8 cellular contexts compared by ENCODE assay signal in the genomic region with DNA sequence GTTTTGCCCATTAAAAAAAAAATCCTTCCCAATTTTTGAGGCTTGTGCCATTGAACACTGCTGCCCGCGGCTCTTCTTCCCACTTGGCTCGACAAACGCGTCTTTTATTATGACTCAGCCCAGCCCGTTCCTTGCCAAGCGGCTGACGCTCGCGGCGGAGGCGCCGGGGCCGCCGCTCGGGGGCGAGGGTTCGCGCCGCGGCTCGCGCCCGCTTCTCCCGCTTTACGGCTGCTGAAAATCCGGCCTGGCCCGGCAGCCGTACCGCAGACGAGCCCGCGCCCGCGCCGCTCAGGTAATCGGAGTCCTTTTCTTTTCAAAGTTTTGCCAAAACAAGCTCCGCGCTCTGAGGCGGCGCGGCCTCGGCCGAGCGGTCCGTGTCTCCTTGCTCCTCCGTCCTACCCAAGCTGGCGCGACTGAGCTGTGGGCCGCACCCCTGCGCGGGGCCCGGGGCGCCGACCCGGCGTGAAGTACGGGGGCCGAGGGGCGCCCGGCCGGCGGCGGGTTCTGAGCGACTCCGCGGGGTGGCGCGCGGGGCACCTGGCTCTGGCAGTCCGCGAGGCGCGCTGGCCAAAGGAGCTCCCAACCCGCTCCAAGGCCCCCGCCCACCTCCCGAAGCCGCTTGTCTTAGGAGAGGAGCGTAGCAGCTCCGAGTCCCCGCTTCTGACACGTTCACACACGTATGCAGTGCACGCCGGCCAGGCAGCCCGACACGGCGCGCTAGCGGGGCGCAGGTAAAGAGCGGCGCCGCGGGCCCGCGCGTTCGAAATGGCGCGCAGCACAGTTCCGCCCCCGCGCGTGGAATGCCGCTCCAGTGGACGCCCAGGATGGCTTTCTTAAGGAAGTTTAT.
DNase-seq lines count a peak whose midpoint lies in the region; ATAC-seq and TF ChIP-seq lines count a peak whose summit lies in the region.

No MANE protein-coding gene starts in this region.

- peaks cover 14% of the 10 kb centered on the region for H3K4me1 ChIP-seq in lower lobe of right lung

- ATAC-seq in GM18873 (IDR thresholded peaks at IDR 0.05; ENCODE audit: low FRiP score, unreplicated experiment) = peak; percentile 57
- ATAC-seq in HG03159 (IDR thresholded peaks at IDR 0.05; ENCODE audit: unreplicated experiment) = peak; percentile 76
- peak; percentile 91 to 95 for ATAC-seq in lower lobe of right lung

- no peak overlapping the region for H3K27ac Mint-ChIP-seq in activated CD4-positive, alpha-beta T cell treated with anti-CD3 and anti-CD28 coated beads, Interleukin-2, amount 10 ng/mL, durations not matched to agents 24 days and 14 days

- peaks cover 27% of the 10 kb centered on the region for H3K27me3 Mint-ChIP-seq in activated CD4-positive, alpha-beta T cell treated with anti-CD3 and anti-CD28 coated beads, Interleukin-2, amount 10 ng/mL, durations not matched to agents 24 days and 14 days

- no peaks in the 10 kb centered on the region for H3K27me3 ChIP-seq in lower lobe of right lung (ENCODE audit: low read depth)

- H3K9me3 Mint-ChIP-seq in activated CD4-positive, alpha-beta T cell treated with anti-CD3 and anti-CD28 coated beads, Interleukin-2, amount 10 ng/mL, durations not matched to agents 24 days and 14 days = no peaks in the 10 kb centered on the region

- peak overlapping the region; percentile 71 for H3K4me3 ChIP-seq in lower lobe of right lung

- no peaks in the 10 kb centered on the region for H3K9me3 ChIP-seq in lower lobe of right lung

- H3K27ac ChIP-seq in lower lobe of right lung = peak overlapping the region; percentile 94

- DNase-seq in AG08396 (ENCODE audit: low spot score) = peak; percentile 86
- DNase-seq in NCI-H2196 (lab: John Stamatoyannopoulos, UW; ENCODE audit: unreplicated experiment) = peak; percentile 97
- DNase-seq in activated CD4-positive, alpha-beta T cell treated with anti-CD3 and anti-CD28 coated beads, Interleukin-2, amount 10 ng/mL, durations not matched to agents 24 days and 14 days = peak; percentile 84
- DNase-seq in effector CD8-positive, alpha-beta T cell (lab: John Stamatoyannopoulos, UW) = peak; percentile 27
- peak; percentile 90 for DNase-seq in lower lobe of right lung
- DNase-seq in stimulated activated CD4-positive, alpha-beta T cell treated with anti-CD3 and anti-CD28 coated beads, Interleukin-4, amount 100 ng/mL, for 48 hours (ENCODE audit: low read depth in 2 of 2) = peak; percentile 31 to 46

- peaks cover 10% of the 10 kb centered on the region for H3K4me1 Mint-ChIP-seq in activated CD4-positive, alpha-beta T cell treated with anti-CD3 and anti-CD28 coated beads, Interleukin-2, amount 10 ng/mL, durations not matched to agents 24 days and 14 days

- no peaks in the 10 kb centered on the region for H3K36me3 Mint-ChIP-seq in activated CD4-positive, alpha-beta T cell treated with anti-CD3 and anti-CD28 coated beads, Interleukin-2, amount 10 ng/mL, durations not matched to agents 24 days and 14 days (ENCODE audit: low read depth)

- no peak for TF ChIP-seq CTCF in lower lobe of right lung (IDR thresholded peaks at IDR 0.05)

- peak overlapping the region; percentile 78 for H3K4me3 Mint-ChIP-seq in activated CD4-positive, alpha-beta T cell treated with anti-CD3 and anti-CD28 coated beads, Interleukin-2, amount 10 ng/mL, durations not matched to agents 24 days and 14 days

- no peaks in the 10 kb centered on the region for H3K36me3 ChIP-seq in lower lobe of right lung

- intact Hi-C loops in activated CD4-positive, alpha-beta T cell treated with anti-CD3 and anti-CD28 coated beads, Interleukin-2, amount 10 ng/mL, durations not matched to agents 24 days and 14 days (cut with micrococcal nuclease) = no loop called here
- intact Hi-C loops in lower lobe of right lung (cut with DNase I) = no loop called here

Comparison
In these comparisons a context has a peak if more than half of its experiments do, and no peak if none do; other contexts are left out.
1. Peak in every context shown above with its lines: DNase-seq, ATAC-seq, H3K4me3 ChIP-seq and H3K27ac ChIP-seq.
2. DNase-seq: peak in every context shown above with its lines; median percentile 97 in NCI-H2196; 90 in lower lobe of right lung; 86 in AG08396; 84 in activated CD4-positive, alpha-beta T cell treated with anti-CD3 and anti-CD28 coated beads, Interleukin-2, amount 10 ng/mL, durations not matched to agents 24 days and 14 days; 38 in stimulated activated CD4-positive, alpha-beta T cell treated with anti-CD3 and anti-CD28 coated beads, Interleukin-4, amount 100 ng/mL, for 48 hours; 27 in effector CD8-positive, alpha-beta T cell.